ENCODE assay signal across 11 cellular contexts in genomic region chr6:2859325-2859700, GRCh38. TPM values are rescaled to one million over a fixed set of nuclear protein-coding genes. Genes with fewer than 3 reads are reported as not detected.
DNase-seq lines count a peak whose midpoint lies in the region; ATAC-seq and TF ChIP-seq lines count a peak whose summit lies in the region.
"Had no signal": no experiment of that assay in that cellular context is flagged by ENCODE, and none has a peak within 500 bp of the region (broad histone marks: within the 10 kb centered on the region; RNA-seq: fewer than 3 reads in every experiment).

No MANE protein-coding gene starts in this region.

- TF ChIP-seq EP300 in upper lobe of left lung (IDR thresholded peaks at IDR 0.05): no peak

- no peaks in the 10 kb centered on the region for H3K27me3 ChIP-seq in upper lobe of left lung

- no peak for TF ChIP-seq CTCF in upper lobe of left lung (IDR thresholded peaks at IDR 0.05)

- no peak for DNase-seq in activated T-cell treated with anti-CD3 and anti-CD28 coated beads, Interleukin-2, amount 50 U/mL, for 72 hours
- DNase-seq in activated T-cell treated with anti-CD3 and anti-CD28 coated beads for 4 hours: no peak
- no peak for DNase-seq in activated CD4-positive, alpha-beta memory T cell treated with anti-CD3 and anti-CD28 coated beads, Interleukin-2, amount 10 ng/mL, durations not matched to agents 7 days and 5 days
- DNase-seq in upper lobe of left lung: no peak
- no peak for DNase-seq in NCI-H1694 (lab: John Stamatoyannopoulos, UW)
- DNase-seq in NCI-H524 treated with DMSO at 0.1 percent for 48 hours (lab: John Stamatoyannopoulos, UW): no peak
- no peak for DNase-seq in NCI-H345 treated with DMSO at 0.1 percent for 48 hours (lab: John Stamatoyannopoulos, UW; ENCODE audit: unreplicated experiment)
- DNase-seq: foreskin melanocyte, islet precursor cell had no signal

- H3K27me3 Mint-ChIP-seq in activated T-cell treated with anti-CD3 and anti-CD28 coated beads, Interleukin-2, amount 50 U/mL, for 72 hours (ENCODE audit: low read depth): no peaks in the 10 kb centered on the region
- no peaks in the 10 kb centered on the region for H3K27me3 Mint-ChIP-seq in activated CD4-positive, alpha-beta memory T cell treated with anti-CD3 and anti-CD28 coated beads, Interleukin-2, amount 10 ng/mL, durations not matched to agents 7 days and 5 days

- H3K36me3 ChIP-seq in mesodermal cell (ENCODE audit: control insufficient read depth, insufficient read depth, low read length) (no peaks in the 10 kb centered on the region), upper lobe of left lung (no peaks in the 10 kb centered on the region)

- TF ChIP-seq POLR2A in upper lobe of left lung (IDR thresholded peaks at IDR 0.05): no peak

- peak overlapping the region; percentile 79 for H3K27ac ChIP-seq in mesodermal cell (ENCODE audit: low read depth, low read length, severe bottlenecking)
- H3K27ac ChIP-seq in upper lobe of left lung: peak overlapping the region; percentile 78 to 89 (median 84)

- no peak for ATAC-seq in activated T-cell treated with anti-CD3 and anti-CD28 coated beads, Interleukin-2, amount 50 U/mL, for 72 hours (replicated peaks in 1 of 2)
- ATAC-seq in upper lobe of left lung (ENCODE audit: low FRiP score in 2 of 2): no peak

- POLR2A ChIA-PET in activated CD4-positive, alpha-beta memory T cell treated with anti-CD3 and anti-CD28 coated beads, Interleukin-2, amount 10 ng/mL, durations not matched to agents 7 days and 5 days (lab: Charles Lee): interaction anchor here (1.0 to 6.0 kb wide), 14 partner anchors 9 to 164 kb away, joined by 3 to 70 read pairs (median 18); partner anchors contain the start of genes SERPINB1, SERPINB9 and WRNIP1

- CTCF ChIA-PET in activated CD4-positive, alpha-beta memory T cell treated with anti-CD3 and anti-CD28 coated beads, Interleukin-2, amount 10 ng/mL, durations not matched to agents 7 days and 5 days (lab: Charles Lee): interaction anchor here (1.0 to 3.4 kb wide), 3 partner anchors 9 to 19 kb away, joined by 7 to 29 read pairs (median 20); no protein-coding TSS in a partner anchor

- H3K9me3 Mint-ChIP-seq in activated T-cell treated with anti-CD3 and anti-CD28 coated beads, Interleukin-2, amount 50 U/mL, for 72 hours: no peaks in the 10 kb centered on the region
- H3K9me3 Mint-ChIP-seq in activated CD4-positive, alpha-beta memory T cell treated with anti-CD3 and anti-CD28 coated beads, Interleukin-2, amount 10 ng/mL, durations not matched to agents 7 days and 5 days: peaks cover 7% of the 10 kb centered on the region

- peak overlapping the region; percentile 89 for H3K27ac Mint-ChIP-seq in activated T-cell treated with anti-CD3 and anti-CD28 coated beads, Interleukin-2, amount 50 U/mL, for 72 hours
- H3K27ac Mint-ChIP-seq in activated CD4-positive, alpha-beta memory T cell treated with anti-CD3 and anti-CD28 coated beads, Interleukin-2, amount 10 ng/mL, durations not matched to agents 7 days and 5 days: peak overlapping the region; percentile 100

- H3K36me3 Mint-ChIP-seq in activated T-cell treated with anti-CD3 and anti-CD28 coated beads, Interleukin-2, amount 50 U/mL, for 72 hours (ENCODE audit: insufficient read depth in 2 of 2): peaks cover 3 to 4% of the 10 kb centered on the region in 2 donors
- H3K36me3 Mint-ChIP-seq in activated CD4-positive, alpha-beta memory T cell treated with anti-CD3 and anti-CD28 coated beads, Interleukin-2, amount 10 ng/mL, durations not matched to agents 7 days and 5 days (ENCODE audit: low read depth): peaks cover 45% of the 10 kb centered on the region

- 80 to 100% methylated on average over 1 to 2 of the region's 3 CpGs for WGBS in mesodermal cell (ENCODE audit: insufficient coverage in 2 of 2), 2 experiments
- WGBS in upper lobe of left lung, 2 donors: 68 to 87% methylated on average over 3 of the region's 3 CpGs

- H3K9me3 ChIP-seq in mesodermal cell (ENCODE audit: control insufficient read depth, low read length) (no peaks in the 10 kb centered on the region), upper lobe of left lung (no peaks in the 10 kb centered on the region)

- no peak overlapping the region for H3K4me3 ChIP-seq in mesodermal cell (ENCODE audit: extremely low read depth, insufficient read depth, low read length, poor library complexity, severe bottlenecking)
- no peak overlapping the region for H3K4me3 ChIP-seq in upper lobe of left lung

- peak overlapping the region; percentile 87 for H3K4me3 Mint-ChIP-seq in activated T-cell treated with anti-CD3 and anti-CD28 coated beads, Interleukin-2, amount 50 U/mL, for 72 hours
- peak overlapping the region; percentile 84 for H3K4me3 Mint-ChIP-seq in activated CD4-positive, alpha-beta memory T cell treated with anti-CD3 and anti-CD28 coated beads, Interleukin-2, amount 10 ng/mL, durations not matched to agents 7 days and 5 days

- peaks cover 96% of the 10 kb centered on the region for H3K4me1 Mint-ChIP-seq in activated T-cell treated with anti-CD3 and anti-CD28 coated beads, Interleukin-2, amount 50 U/mL, for 72 hours (ENCODE audit: low read depth)
- H3K4me1 Mint-ChIP-seq in activated CD4-positive, alpha-beta memory T cell treated with anti-CD3 and anti-CD28 coated beads, Interleukin-2, amount 10 ng/mL, durations not matched to agents 7 days and 5 days: peaks cover 87% of the 10 kb centered on the region

- peaks cover 32% of the 10 kb centered on the region for H3K4me1 ChIP-seq in mesodermal cell (ENCODE audit: control insufficient read depth, insufficient read depth, low read length, poor library complexity, severe bottlenecking)
- H3K4me1 ChIP-seq in upper lobe of left lung: peaks cover 39 to 45% (median 41%) of the 10 kb centered on the region in 4 donors

RNA-seq across cellular contexts. Expression of gene SERPINB1, which starts 17.6 kb away (rescaled TPM):
- 100 to 1,000 TPM; 131 to 203 TPM for total RNA-seq in activated T-cell treated with anti-CD3 and anti-CD28 coated beads, Interleukin-2, amount 50 U/mL, for 72 hours
- 10 to 100 TPM; 85.0 to 86.5 TPM for total RNA-seq in activated CD4-positive, alpha-beta memory T cell treated with anti-CD3 and anti-CD28 coated beads, Interleukin-2, amount 10 ng/mL, durations not matched to agents 7 days and 5 days
- 26.2 TPM for polyA plus RNA-seq in mesodermal cell (2013, experiment 1 of 2)
- polyA plus RNA-seq in mesodermal cell (2013, experiment 2 of 2): 29.6 TPM
- total RNA-seq in upper lobe of left lung: 100 to 1,000 TPM in 4 of 6 donors, 10 to 100 TPM in 2; 56.6 to 184 (median 102) TPM

RNA-seq across cellular contexts. Expression of gene SERPINB9, which starts 43.8 kb away (rescaled TPM):
- total RNA-seq in activated T-cell treated with anti-CD3 and anti-CD28 coated beads, Interleukin-2, amount 50 U/mL, for 72 hours: 10 to 100 TPM; 70.7 to 96.1 TPM
- 10 to 100 TPM; 50.0 to 51.3 TPM for total RNA-seq in activated CD4-positive, alpha-beta memory T cell treated with anti-CD3 and anti-CD28 coated beads, Interleukin-2, amount 10 ng/mL, durations not matched to agents 7 days and 5 days
- 66.1 TPM for polyA plus RNA-seq in mesodermal cell (2013, experiment 1 of 2)
- 65.9 TPM for polyA plus RNA-seq in mesodermal cell (2013, experiment 2 of 2)
- 10 to 100 TPM in 2 of 6 donors, 1 to 10 TPM in 4; 7.7 to 14.0 (median 9.3) TPM for total RNA-seq in upper lobe of left lung
- total RNA-seq: H4 had no signal
